In genomic region chr1:204516180-204516879, GRCh38 we compare ENCODE assay signal across 1 cellular context.
TF ChIP-seq lines count a peak whose summit lies in the region.

A gene with protein sequence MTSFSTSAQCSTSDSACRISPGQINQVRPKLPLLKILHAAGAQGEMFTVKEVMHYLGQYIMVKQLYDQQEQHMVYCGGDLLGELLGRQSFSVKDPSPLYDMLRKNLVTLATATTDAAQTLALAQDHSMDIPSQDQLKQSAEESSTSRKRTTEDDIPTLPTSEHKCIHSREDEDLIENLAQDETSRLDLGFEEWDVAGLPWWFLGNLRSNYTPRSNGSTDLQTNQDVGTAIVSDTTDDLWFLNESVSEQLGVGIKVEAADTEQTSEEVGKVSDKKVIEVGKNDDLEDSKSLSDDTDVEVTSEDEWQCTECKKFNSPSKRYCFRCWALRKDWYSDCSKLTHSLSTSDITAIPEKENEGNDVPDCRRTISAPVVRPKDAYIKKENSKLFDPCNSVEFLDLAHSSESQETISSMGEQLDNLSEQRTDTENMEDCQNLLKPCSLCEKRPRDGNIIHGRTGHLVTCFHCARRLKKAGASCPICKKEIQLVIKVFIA (plus strand): TSS chr1:204516406. CDS start chr1:204525519, 9,113 bp downstream.

TF ChIP-seq in SK-N-SH, 30 proteins besides CTCF, POLR2A, EP300 and RAD21 (continued from another document):
- TF ChIP-seq ZBTB33 (IDR thresholded peaks at IDR 0.05; ENCODE audit: borderline replicate concordance, low read depth) (peak; percentile 51; the same call in 1 of the 2 replicates), IRF3 (IDR thresholded peaks at IDR 0.05; ENCODE audit: low read depth, low read length) (no peak), MEF2A (IDR thresholded peaks at IDR 0.05; ENCODE audit: borderline replicate concordance, low read depth) (no peak), JUND (IDR thresholded peaks at IDR 0.05) (no peak; the same call in 1 of the 2 replicates), EZH2phosphoT487 (IDR thresholded peaks at IDR 0.05; ENCODE audit: borderline replicate concordance, low read depth) (no peak), TAF1 (IDR thresholded peaks at IDR 0.05; ENCODE audit: borderline replicate concordance, low read depth, low read length) (peak; percentile 85; the same call in 1 of the 2 replicates), FOSL2 (IDR thresholded peaks at IDR 0.05; ENCODE audit: borderline replicate concordance, low read depth) (no peak), FOXM1 (IDR thresholded peaks at IDR 0.05; ENCODE audit: low read depth) (0 out of 2 replicates have a peak, but pooled peaks have one; percentile 73), GABPA (IDR thresholded peaks at IDR 0.05; ENCODE audit: low read depth) (peak; percentile 92), FOXJ3 (CRISPR knock-in tag; IDR thresholded peaks at IDR 0.05) (peak; percentile 82), TEAD4 (IDR thresholded peaks at IDR 0.05; ENCODE audit: borderline replicate concordance, insufficient read depth) (peak; percentile 54; the same call in 1 of the 2 replicates), RCOR1 (IDR thresholded peaks at IDR 0.05; ENCODE audit: low read length) (no peak), MAX (IDR thresholded peaks at IDR 0.05; ENCODE audit: low read depth) (peak; percentile 94), POLR2AphosphoS5 (IDR thresholded peaks at IDR 0.05; ENCODE audit: low read depth, low read length) (peak; percentile 82), YY1 (IDR thresholded peaks at IDR 0.05; ENCODE audit: low read depth) (peak; percentile 88), NFIC (IDR thresholded peaks at IDR 0.05; ENCODE audit: borderline replicate concordance) (no peak), RFX5 (IDR thresholded peaks at IDR 0.05; ENCODE audit: low read length) (peak; percentile 16; the same call in 1 of the 2 replicates), MXI1 (IDR thresholded peaks at IDR 0.05; ENCODE audit: low read depth, low read length) (no peak), TCF12 (IDR thresholded peaks at IDR 0.05) (peak; percentile 70), NRF1 (IDR thresholded peaks at IDR 0.05; ENCODE audit: low read depth, low read length) (no peak), SIN3A (IDR thresholded peaks at IDR 0.05; ENCODE audit: borderline replicate concordance, low read depth, low read length) (peak; percentile 61; the same call in 1 of the 2 replicates)
- TF ChIP-seq, protein P1, sequence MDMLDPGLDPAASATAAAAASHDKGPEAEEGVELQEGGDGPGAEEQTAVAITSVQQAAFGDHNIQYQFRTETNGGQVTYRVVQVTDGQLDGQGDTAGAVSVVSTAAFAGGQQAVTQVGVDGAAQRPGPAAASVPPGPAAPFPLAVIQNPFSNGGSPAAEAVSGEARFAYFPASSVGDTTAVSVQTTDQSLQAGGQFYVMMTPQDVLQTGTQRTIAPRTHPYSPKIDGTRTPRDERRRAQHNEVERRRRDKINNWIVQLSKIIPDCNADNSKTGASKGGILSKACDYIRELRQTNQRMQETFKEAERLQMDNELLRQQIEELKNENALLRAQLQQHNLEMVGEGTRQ (IDR thresholded peaks at IDR 0.05; ENCODE audit: borderline replicate concordance, low read depth, low read length): no peak
